In the genomic region with DNA sequence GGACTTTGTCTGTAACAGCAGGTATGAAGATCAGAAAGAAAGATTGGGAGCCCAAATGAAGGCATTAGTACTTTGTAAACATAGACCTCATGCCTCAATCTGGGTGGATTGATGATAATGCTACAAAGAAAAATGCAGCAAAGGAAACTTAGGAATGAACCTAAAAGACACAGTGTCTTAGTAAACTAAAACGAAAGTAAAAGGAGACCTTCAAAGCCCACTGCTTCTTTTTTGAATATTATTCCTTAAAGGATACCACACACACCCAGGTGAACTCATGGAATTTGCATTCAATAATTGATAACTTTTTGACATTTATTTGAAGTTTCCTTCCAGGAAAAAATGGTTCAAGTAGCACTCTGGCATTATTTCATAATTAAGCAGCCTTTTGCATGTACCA, we compare ENCODE assay signal across 8 cellular contexts.
DNase-seq lines count a peak whose midpoint lies in the region; ATAC-seq and TF ChIP-seq lines count a peak whose summit lies in the region.
"Not testable (repeated sequence)": the region's sequence is repeated elsewhere in the genome, so short reads cannot be mapped to it uniquely, and the experiment has no call there.

No MANE protein-coding gene starts in this region.

- CTCF ChIA-PET in CD4-positive, alpha-beta T cell (lab: Charles Lee) = not testable (repeated sequence)

- DNase-seq in CD4-positive, alpha-beta T cell; activated T-cell treated with anti-CD3 and anti-CD28 coated beads, Interleukin-2, amount 50 U/mL, for 4 hours; activated naive CD8-positive, alpha-beta T cell treated with anti-CD3 and anti-CD28 coated beads, Interleukin-2, amount 10 ng/mL, durations not matched to agents 7 days and 5 days; mesothelial cell of epicardium (ENCODE audit: low spot score in 2 of 2, unreplicated experiment in 2 of 2); stimulated activated naive B cell treated with anti-CD40 and anti-IgM and Interleukin-4, amounts not matched to agents 10 μg/mL and 1 μg/mL and 100 μg/mL, for 72 hours: not testable (repeated sequence)

- not testable (repeated sequence) for H3K79me2 ChIP-seq in SU-DHL-6 (ENCODE audit: insufficient read depth, low read length)

- not testable (repeated sequence) for H3K4me3 ChIP-seq in SU-DHL-6 (ENCODE audit: insufficient read depth, low read length, poor library complexity, severe bottlenecking)

- not testable (repeated sequence) for H3K9me2 ChIP-seq in SU-DHL-6 (replicated peaks; ENCODE audit: insufficient read depth, low read length)

- not testable (repeated sequence) for H3K27ac ChIP-seq in CD4-positive, alpha-beta T cell (ENCODE audit: low read depth, low read length); SU-DHL-6 (ENCODE audit: low read depth, low read length)

- not testable (repeated sequence) for H2AFZ ChIP-seq in SU-DHL-6 (ENCODE audit: low read depth, low read length, severe bottlenecking)

- intact Hi-C loops in CD4-positive, alpha-beta T cell (cut with DNase I, micrococcal nuclease) = not testable (repeated sequence)

- peak overlapping the region; percentile 23 for H3K4me2 ChIP-seq in SU-DHL-6 (ENCODE audit: low read depth, low read length, poor library complexity, severe bottlenecking)

- peaks cover 16% of the 10 kb centered on the region for H3K4me1 Mint-ChIP-seq in CD4-positive, alpha-beta T cell (ENCODE audit: low read depth)
- H3K4me1 Mint-ChIP-seq in activated T-cell treated with anti-CD3 and anti-CD28 coated beads, Interleukin-2, amount 50 U/mL, for 4 hours (ENCODE audit: low read depth); activated naive CD8-positive, alpha-beta T cell treated with anti-CD3 and anti-CD28 coated beads, Interleukin-2, amount 10 ng/mL, durations not matched to agents 7 days and 5 days; stimulated activated naive B cell treated with anti-CD40 and anti-IgM and Interleukin-4, amounts not matched to agents 10 μg/mL and 1 μg/mL and 100 μg/mL, for 72 hours: not testable (repeated sequence)
- H3K4me1 Mint-ChIP-seq in mesothelial cell of epicardium = peaks cover 29% of the 10 kb centered on the region

- not testable (repeated sequence) for TF ChIP-seq CTCF in CD4-positive, alpha-beta T cell (IDR thresholded peaks at IDR 0.05); SU-DHL-6 (IDR thresholded peaks at IDR 0.05; ENCODE audit: insufficient read depth, low read length, poor library complexity, severe bottlenecking); mesothelial cell of epicardium (IDR thresholded peaks at IDR 0.05; ENCODE audit: unreplicated experiment)

- not testable (repeated sequence) for H3K27me3 ChIP-seq in CD4-positive, alpha-beta T cell (ENCODE audit: control insufficient read depth, insufficient read depth, low read length); SU-DHL-6 (ENCODE audit: low read length)

- not testable (repeated sequence) for H3K9me3 ChIP-seq in CD4-positive, alpha-beta T cell (ENCODE audit: control insufficient read depth, low read length); SU-DHL-6 (ENCODE audit: insufficient read depth, low read length)

- H3K4me3 Mint-ChIP-seq in CD4-positive, alpha-beta T cell = peak overlapping the region; percentile 44
- peak overlapping the region; percentile 1 for H3K4me3 Mint-ChIP-seq in activated T-cell treated with anti-CD3 and anti-CD28 coated beads, Interleukin-2, amount 50 U/mL, for 4 hours
- H3K4me3 Mint-ChIP-seq in activated naive CD8-positive, alpha-beta T cell treated with anti-CD3 and anti-CD28 coated beads, Interleukin-2, amount 10 ng/mL, durations not matched to agents 7 days and 5 days = peak overlapping the region; percentile 62
- not testable (repeated sequence) for H3K4me3 Mint-ChIP-seq in mesothelial cell of epicardium
- peak overlapping the region; percentile 28 to 44 for H3K4me3 Mint-ChIP-seq in stimulated activated naive B cell treated with anti-CD40 and anti-IgM and Interleukin-4, amounts not matched to agents 10 μg/mL and 1 μg/mL and 100 μg/mL, for 72 hours

- not testable (repeated sequence) for H3K9me3 Mint-ChIP-seq in CD4-positive, alpha-beta T cell; activated T-cell treated with anti-CD3 and anti-CD28 coated beads, Interleukin-2, amount 50 U/mL, for 4 hours; activated naive CD8-positive, alpha-beta T cell treated with anti-CD3 and anti-CD28 coated beads, Interleukin-2, amount 10 ng/mL, durations not matched to agents 7 days and 5 days; mesothelial cell of epicardium; stimulated activated naive B cell treated with anti-CD40 and anti-IgM and Interleukin-4, amounts not matched to agents 10 μg/mL and 1 μg/mL and 100 μg/mL, for 72 hours

- H3K27me3 Mint-ChIP-seq in CD4-positive, alpha-beta T cell; activated T-cell treated with anti-CD3 and anti-CD28 coated beads, Interleukin-2, amount 50 U/mL, for 4 hours (ENCODE audit: low read depth); activated naive CD8-positive, alpha-beta T cell treated with anti-CD3 and anti-CD28 coated beads, Interleukin-2, amount 10 ng/mL, durations not matched to agents 7 days and 5 days; mesothelial cell of epicardium (ENCODE audit: low read depth); stimulated activated naive B cell treated with anti-CD40 and anti-IgM and Interleukin-4, amounts not matched to agents 10 μg/mL and 1 μg/mL and 100 μg/mL, for 72 hours: not testable (repeated sequence)

- H3K27ac Mint-ChIP-seq in CD4-positive, alpha-beta T cell; stimulated activated naive B cell treated with anti-CD40 and anti-IgM and Interleukin-4, amounts not matched to agents 10 μg/mL and 1 μg/mL and 100 μg/mL, for 72 hours: not testable (repeated sequence)
- H3K27ac Mint-ChIP-seq in activated naive CD8-positive, alpha-beta T cell treated with anti-CD3 and anti-CD28 coated beads, Interleukin-2, amount 10 ng/mL, durations not matched to agents 7 days and 5 days = peak overlapping the region; percentile 66
- H3K27ac Mint-ChIP-seq in mesothelial cell of epicardium = peak overlapping the region; percentile 79

- H3K36me3 ChIP-seq in SU-DHL-6 (ENCODE audit: low read length) = not testable (repeated sequence)

- not testable (repeated sequence) for ATAC-seq in CD4-positive, alpha-beta T cell (ENCODE audit: poor library complexity); activated T-cell treated with anti-CD3 and anti-CD28 coated beads, Interleukin-2, amount 50 U/mL, for 4 hours; activated naive CD8-positive, alpha-beta T cell treated with anti-CD3 and anti-CD28 coated beads, Interleukin-2, amount 10 ng/mL, durations not matched to agents 7 days and 5 days (ENCODE audit: low read depth); stimulated activated naive B cell treated with anti-CD40 and anti-IgM and Interleukin-4, amounts not matched to agents 10 μg/mL and 1 μg/mL and 100 μg/mL, for 72 hours (replicated peaks)
- peak; percentile 59 for ATAC-seq in GM19395 (IDR thresholded peaks at IDR 0.05; ENCODE audit: unreplicated experiment)
- ATAC-seq in HG02759 (IDR thresholded peaks at IDR 0.05; ENCODE audit: unreplicated experiment) = peak; percentile 42

- H3K36me3 Mint-ChIP-seq in CD4-positive, alpha-beta T cell (ENCODE audit: low read depth); activated T-cell treated with anti-CD3 and anti-CD28 coated beads, Interleukin-2, amount 50 U/mL, for 4 hours (ENCODE audit: insufficient read depth); activated naive CD8-positive, alpha-beta T cell treated with anti-CD3 and anti-CD28 coated beads, Interleukin-2, amount 10 ng/mL, durations not matched to agents 7 days and 5 days; mesothelial cell of epicardium; stimulated activated naive B cell treated with anti-CD40 and anti-IgM and Interleukin-4, amounts not matched to agents 10 μg/mL and 1 μg/mL and 100 μg/mL, for 72 hours: not testable (repeated sequence)

- not testable (repeated sequence) for H4K20me1 ChIP-seq in SU-DHL-6 (ENCODE audit: low read depth, low read length)

- not testable (repeated sequence) for H3K9ac ChIP-seq in SU-DHL-6 (ENCODE audit: low read length)

- H3F3A ChIP-seq in SU-DHL-6 (ENCODE audit: insufficient read depth) = not testable (repeated sequence)

- POLR2A ChIA-PET in CD4-positive, alpha-beta T cell (lab: Charles Lee); activated naive CD8-positive, alpha-beta T cell treated with anti-CD3 and anti-CD28 coated beads, Interleukin-2, amount 10 ng/mL, durations not matched to agents 7 days and 5 days (lab: Charles Lee): not testable (repeated sequence)
